ENCODE assay signal across 17 cellular contexts in the genomic region with DNA sequence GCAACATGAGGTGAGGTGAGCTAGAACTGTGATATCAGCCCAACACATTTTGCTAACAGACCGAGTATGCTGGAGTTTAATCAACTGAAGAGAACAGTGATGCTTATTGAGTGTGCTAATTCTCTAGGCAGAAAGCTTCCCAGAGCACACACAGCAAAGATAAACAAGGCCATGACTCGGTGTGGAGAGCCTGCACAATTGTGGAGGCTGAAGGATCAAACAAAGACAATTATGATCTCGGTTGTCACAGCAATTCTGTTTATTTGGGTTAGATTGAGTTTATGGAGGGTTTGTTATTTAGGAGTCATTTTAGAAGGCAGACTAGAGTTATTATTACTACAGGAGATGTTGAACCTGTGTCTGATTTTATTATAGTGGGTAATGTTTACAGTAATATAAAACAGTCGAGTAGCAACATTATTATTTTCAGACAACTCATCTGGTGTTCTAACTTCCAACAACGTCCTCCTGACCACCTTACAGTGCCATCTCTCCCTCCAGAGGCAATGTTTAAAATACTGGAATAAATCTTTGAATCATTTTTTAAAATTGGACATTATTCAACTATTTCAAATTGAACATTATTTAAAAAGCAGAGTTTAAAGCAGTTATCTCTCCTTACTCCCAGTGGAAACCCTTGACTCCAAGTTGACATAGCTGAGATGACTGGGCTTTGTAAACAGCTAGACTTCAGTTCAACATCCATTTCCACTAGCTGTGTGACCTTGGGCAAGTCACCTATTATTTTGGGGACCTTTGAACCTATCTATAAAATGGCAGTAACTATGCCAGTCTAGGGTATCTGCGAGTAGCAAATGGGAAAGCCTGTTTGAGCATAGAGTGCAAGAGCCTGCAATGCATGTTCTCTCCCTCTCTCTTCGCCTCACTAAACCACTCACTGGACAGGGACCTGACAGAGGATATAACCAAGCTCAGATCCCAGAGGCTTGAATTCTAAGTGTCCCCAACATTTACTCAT. TPM values are rescaled to one million over a fixed set of nuclear protein-coding genes. Genes with fewer than 3 reads are reported as not detected.
DNase-seq lines count a peak whose midpoint lies in the region; ATAC-seq and TF ChIP-seq lines count a peak whose summit lies in the region.
"Had no signal": no experiment of that assay in that cellular context is flagged by ENCODE, and none has a peak within 500 bp of the region (broad histone marks: within the 10 kb centered on the region; RNA-seq: fewer than 3 reads in every experiment).

No MANE protein-coding gene starts in this region.

- no peaks in the 10 kb centered on the region for H3K9me3 Mint-ChIP-seq in GM23338

- peak; percentile 18 for DNase-seq in NCI-H82 (lab: John Stamatoyannopoulos, UW)
- DNase-seq in NCI-H82 treated with DMSO at 0.1 percent for 48 hours (lab: John Stamatoyannopoulos, UW; ENCODE audit: unreplicated experiment) = no peak
- peak; percentile 81 for DNase-seq in NCI-H774 (lab: John Stamatoyannopoulos, UW)
- DNase-seq in mucosa of descending colon = no peak
- no peak for DNase-seq in transverse colon
- no peak for DNase-seq in GM23338 (ENCODE audit: low spot score)
- no peak for DNase-seq in psoas muscle
- DNase-seq: activated CD4-positive, alpha-beta T cell treated with anti-CD3 and anti-CD28 coated beads, Interleukin-2, amount 50 U/mL, for 4 hours; CD4-positive, alpha-beta memory T cell; cerebellar nuclear complex; MV-4-11; SHP77; stimulated activated CD4-positive, alpha-beta T cell treated with anti-CD3 and anti-CD28 coated beads, Interleukin-4, amount 100 ng/mL, for 1 hour had no signal

- H3K9me2 ChIP-seq in GM23338 (ENCODE audit: insufficient read depth) = no peaks in the 10 kb centered on the region

- no peak for TF ChIP-seq EP300 in transverse colon (IDR thresholded peaks at IDR 0.05; ENCODE audit: low read depth)

- H3K4me1 Mint-ChIP-seq in GM23338 = no peaks in the 10 kb centered on the region
- H3K4me1 Mint-ChIP-seq: CD4-positive, alpha-beta memory T cell had no signal

- TF ChIP-seq POLR2A in transverse colon (IDR thresholded peaks at IDR 0.05) = no peak

- no peak overlapping the region for H3K4me3 Mint-ChIP-seq in GM23338
- H3K4me3 Mint-ChIP-seq: CD4-positive, alpha-beta memory T cell had no signal

- in situ Hi-C loops in transverse colon (cut with MboI; ENCODE audit: low pct_ligation_motif_present in 1 of 4, low pct_unique_long_range_greater_than_20kb in 1 of 4, low sequenced_read_pairs in 3 of 4) = no loop called here

- 40 to 52% methylated on average over 7 of the region's 7 CpGs for WGBS in transverse colon (ENCODE audit: low coverage in 1 of 2), 2 donors
- WGBS in psoas muscle, 3 donors = 65 to 72% (median 70%) methylated on average over 7 of the region's 7 CpGs

- no peak overlapping the region for H3K4me2 ChIP-seq in GM23338

- no peak overlapping the region for H2AFZ ChIP-seq in GM23338

- peaks cover 3% of the 10 kb centered on the region for H3K27me3 Mint-ChIP-seq in GM23338 (ENCODE audit: insufficient read depth, low read depth, poor library complexity)

- H3K9me3 ChIP-seq in mucosa of descending colon (no peaks in the 10 kb centered on the region), transverse colon (no peaks in the 10 kb centered on the region), psoas muscle (no peaks in the 10 kb centered on the region)

- no peaks in the 10 kb centered on the region for H3K27me3 ChIP-seq in transverse colon
- H3K27me3 ChIP-seq in GM23338 (ENCODE audit: insufficient read depth) = no peaks in the 10 kb centered on the region
- H3K27me3 ChIP-seq in psoas muscle (ENCODE audit: insufficient read depth in 3 of 3, low read length in 2 of 3) = no peaks in the 10 kb centered on the region

- intact Hi-C loops in mucosa of descending colon (cut with DNase I, micrococcal nuclease) (no loop called here), transverse colon (cut with DNase I; ENCODE audit: low total_unique reads) (no loop called here), psoas muscle (cut with DNase I) (no loop called here)

- H3K27ac Mint-ChIP-seq in GM23338 = no peak overlapping the region
- H3K27ac Mint-ChIP-seq: CD4-positive, alpha-beta memory T cell had no signal

- H3K4me3 ChIP-seq in mucosa of descending colon (no peak overlapping the region), transverse colon (no peak overlapping the region), GM23338 (no peak overlapping the region), psoas muscle (no peak overlapping the region)

- peak overlapping the region; percentile 27 to 71 (median 54) for H3K27ac ChIP-seq in transverse colon
- H3K27ac ChIP-seq in GM23338 (ENCODE audit: low read depth) = no peak overlapping the region
- H3K27ac ChIP-seq in psoas muscle = no peak overlapping the region
- H3K27ac ChIP-seq: epithelial cell of prostate had no signal

- no peaks in the 10 kb centered on the region for H3K79me2 ChIP-seq in GM23338 (replicated peaks; ENCODE audit: insufficient read depth)

- H3K4me1 ChIP-seq in mucosa of descending colon (ENCODE audit: low read depth) = peaks cover 22% of the 10 kb centered on the region
- peaks cover 9 to 43% (median 32%) of the 10 kb centered on the region in 4 donors for H3K4me1 ChIP-seq in transverse colon
- H3K4me1 ChIP-seq in GM23338 (ENCODE audit: insufficient read depth) = no peaks in the 10 kb centered on the region
- H3K4me1 ChIP-seq in psoas muscle = no peaks in the 10 kb centered on the region

- peak; percentile 21 for ATAC-seq in mucosa of descending colon
- no peak for ATAC-seq in SK-N-SH treated with all-trans-retinoic acid at 6 μM for 48 hours
- ATAC-seq in GM23338 = no peak
- no peak for ATAC-seq in psoas muscle

- H3K36me3 ChIP-seq in mucosa of descending colon (ENCODE audit: low read depth) = no peaks in the 10 kb centered on the region
- H3K36me3 ChIP-seq in transverse colon = no peaks in the 10 kb centered on the region
- H3K36me3 ChIP-seq in GM23338 (ENCODE audit: insufficient read depth) = no peaks in the 10 kb centered on the region
- H3K36me3 ChIP-seq in psoas muscle (ENCODE audit: insufficient read depth in 1 of 2, low read depth in 1 of 2) = no peaks in the 10 kb centered on the region

- TF ChIP-seq CTCF in mucosa of descending colon (IDR thresholded peaks at IDR 0.05) = no peak
- no peak for TF ChIP-seq CTCF in transverse colon (IDR thresholded peaks at IDR 0.05)
- no peak for TF ChIP-seq CTCF in GM23338 (conservative IDR thresholded peaks at IDR 0.05; ENCODE audit: low read depth in 2 of 2)
- TF ChIP-seq CTCF in psoas muscle (IDR thresholded peaks at IDR 0.05) = no peak

- no peaks in the 10 kb centered on the region for H4K20me1 ChIP-seq in GM23338 (replicated peaks; ENCODE audit: insufficient read depth)

- H3F3A ChIP-seq in GM23338 (replicated peaks; ENCODE audit: low read depth) = no peaks in the 10 kb centered on the region

- H3K36me3 Mint-ChIP-seq in GM23338 (ENCODE audit: low read depth) = no peaks in the 10 kb centered on the region
- H3K36me3 Mint-ChIP-seq: CD4-positive, alpha-beta memory T cell had no signal

TF ChIP-seq in SK-N-SH treated with all-trans-retinoic acid at 6 μM for 48 hours, 23 proteins besides CTCF, POLR2A, EP300 and RAD21:
- TF ChIP-seq, protein P1, sequence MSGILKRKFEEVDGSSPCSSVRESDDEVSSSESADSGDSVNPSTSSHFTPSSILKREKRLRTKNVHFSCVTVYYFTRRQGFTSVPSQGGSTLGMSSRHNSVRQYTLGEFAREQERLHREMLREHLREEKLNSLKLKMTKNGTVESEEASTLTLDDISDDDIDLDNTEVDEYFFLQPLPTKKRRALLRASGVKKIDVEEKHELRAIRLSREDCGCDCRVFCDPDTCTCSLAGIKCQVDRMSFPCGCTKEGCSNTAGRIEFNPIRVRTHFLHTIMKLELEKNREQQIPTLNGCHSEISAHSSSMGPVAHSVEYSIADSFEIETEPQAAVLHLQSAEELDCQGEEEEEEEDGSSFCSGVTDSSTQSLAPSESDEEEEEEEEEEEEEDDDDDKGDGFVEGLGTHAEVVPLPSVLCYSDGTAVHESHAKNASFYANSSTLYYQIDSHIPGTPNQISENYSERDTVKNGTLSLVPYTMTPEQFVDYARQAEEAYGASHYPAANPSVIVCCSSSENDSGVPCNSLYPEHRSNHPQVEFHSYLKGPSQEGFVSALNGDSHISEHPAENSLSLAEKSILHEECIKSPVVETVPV (CRISPR knock-in tag; IDR thresholded peaks at IDR 0.05) = no peak

TF ChIP-seq in GM23338, 12 proteins besides CTCF, POLR2A, EP300 and RAD21:
- TF ChIP-seq ZNF114 (CRISPR knock-in tag; IDR thresholded peaks at IDR 0.05) = no peak
- no peak for TF ChIP-seq EZH2phosphoT487 (IDR thresholded peaks at IDR 0.05; ENCODE audit: unreplicated experiment)
- TF ChIP-seq NANOG (IDR thresholded peaks at IDR 0.05; ENCODE audit: borderline replicate concordance) = no peak
- TF ChIP-seq POLR2AphosphoS5 (IDR thresholded peaks at IDR 0.05; ENCODE audit: low read depth) = no peak
- no peak for TF ChIP-seq STAT1 (IDR thresholded peaks at IDR 0.05; ENCODE audit: unreplicated experiment)
- TF ChIP-seq JUNB (IDR thresholded peaks at IDR 0.05; ENCODE audit: unreplicated experiment) = no peak
- TF ChIP-seq CREB1 (CRISPR knock-in tag; IDR thresholded peaks at IDR 0.05; ENCODE audit: low read depth) = no peak
- no peak for TF ChIP-seq ETS1 (IDR thresholded peaks at IDR 0.05)
- no peak for TF ChIP-seq ZNF331 (CRISPR knock-in tag; IDR thresholded peaks at IDR 0.05; ENCODE audit: low read depth)
- no peak for TF ChIP-seq EZH2 (IDR thresholded peaks at IDR 0.05; ENCODE audit: low read depth, unreplicated experiment)
TF ChIP-seq in GM23338: peak in this region for 0.

RNA-seq across cellular contexts. Expression of gene DPT, which starts 40.0 kb away (rescaled TPM):
- total RNA-seq in mucosa of descending colon (100 to 1,000 TPM in 1 of 3 donors, 10 to 100 TPM in 1, 1 to 10 TPM in 1; 4.8 to 277 (median 16.9) TPM), transverse colon (100 to 1,000 TPM in 1 of 4 donors, 10 to 100 TPM in 3; 25.8 to 122 (median 59.8) TPM), psoas muscle (10 to 100 TPM in 2 of 4 donors, 1 to 10 TPM in 2; 8.5 to 39.4 (median 10.8) TPM)
- total RNA-seq in GM23338 (2014; rRNA removed; shearing (Covaris generic)) = not detected in 2 replicates
- polyA plus RNA-seq in GM23338 (2016; fragmentation: Nextera tagmentation; extraction: Ambion mirVana) (not detected in 2 replicates), psoas muscle (10 to 100 TPM in 1 of 3 donors, 1 to 10 TPM in 2; 8.5 to 15.8 (median 8.5) TPM)
- total RNA-seq: CD4-positive, alpha-beta memory T cell; kidney epithelial cell; myocyte had no signal
- polyA plus RNA-seq: CD4-positive, alpha-beta memory T cell had no signal

Comparison
In these comparisons a context has a peak if more than half of its experiments do, and no peak if none do; other contexts are left out.
1. DNase-seq: peak in NCI-H82 (single experiment) and NCI-H774 (single experiment); none in NCI-H82 treated with DMSO at 0.1 percent for 48 hours (single experiment), mucosa of descending colon (0 of 3), transverse colon (single experiment), GM23338 (single experiment) and psoas muscle (0 of 2).
2. H3K27ac ChIP-seq: peak in transverse colon (4 of 4); none in GM23338 (single experiment) and psoas muscle (single experiment).